Comparison of ENCODE assay signal across 10 cellular contexts in genomic region chr10:31099664-31100063, GRCh38.
A peak's percentile ranks its signal among the peaks of the same experiment; 100 is the strongest.
DNase-seq lines count a peak whose midpoint lies in the region; ATAC-seq, FAIRE-seq and TF ChIP-seq lines count a peak whose summit lies in the region.
"Had no signal": no experiment of that assay in that cellular context is flagged by ENCODE, and none has a peak within 500 bp of the region (broad histone marks: within the 10 kb centered on the region; RNA-seq: fewer than 3 reads in every experiment).

No MANE protein-coding gene starts in this region.

- CTCF ChIA-PET in GM10248 (lab: Yijun Ruan, JAX): interaction anchor here (1.0 to 3.8 kb wide), 5 partner anchors 12 to 68 kb away, joined by 3 to 16 read pairs (median 4); partner anchors contain the start of gene ZNF438

- FAIRE-seq in kidney (lab: Jason Lieb, UNC): no peak

- no peak for ATAC-seq in stimulated activated naive B cell treated with anti-CD40 and anti-IgM and Interleukin-4, amounts not matched to agents 10 μg/mL and 1 μg/mL and 100 μg/mL, for 72 hours (replicated peaks)
- no peak for ATAC-seq in natural killer cell treated with Interleukin-12 subunit alpha and Interleukin-12 subunit beta and Interleukin-15 and Interleukin-18, amount 100 ng/mL, for 72 hours

- intact Hi-C loops in kidney (cut with DNase I): no loop called here

- H3K4me1 Mint-ChIP-seq in activated naive CD8-positive, alpha-beta T cell (ENCODE audit: low read depth): peaks cover 40% of the 10 kb centered on the region
- peaks cover 37% of the 10 kb centered on the region for H3K4me1 Mint-ChIP-seq in activated naive CD8-positive, alpha-beta T cell treated with anti-CD3 and anti-CD28 coated beads for 36 hours
- H3K4me1 Mint-ChIP-seq in activated T-cell treated with anti-CD3 and anti-CD28 coated beads, Interleukin-2, amount 50 U/mL, for 24 hours (ENCODE audit: low read depth): peaks cover 71% of the 10 kb centered on the region
- H3K4me1 Mint-ChIP-seq in stimulated activated naive B cell treated with anti-CD40 and anti-IgM and Interleukin-4, amounts not matched to agents 10 μg/mL and 1 μg/mL and 100 μg/mL, for 72 hours: peaks cover 17 to 58% of the 10 kb centered on the region in 2 donors
- H3K4me1 Mint-ChIP-seq in natural killer cell treated with Interleukin-12 subunit alpha and Interleukin-12 subunit beta and Interleukin-15 and Interleukin-18, amount 100 ng/mL, for 72 hours (ENCODE audit: low read depth in 2 of 2): peaks cover 9 to 18% of the 10 kb centered on the region in 2 donors

- POLR2A ChIA-PET in GM10248 (lab: Yijun Ruan, JAX): no interaction called here

- peak overlapping the region; percentile 21 for H3K4me3 Mint-ChIP-seq in activated naive CD8-positive, alpha-beta T cell
- H3K4me3 Mint-ChIP-seq in activated naive CD8-positive, alpha-beta T cell treated with anti-CD3 and anti-CD28 coated beads for 36 hours: no peak overlapping the region
- no peak overlapping the region for H3K4me3 Mint-ChIP-seq in activated T-cell treated with anti-CD3 and anti-CD28 coated beads, Interleukin-2, amount 50 U/mL, for 24 hours
- no peak overlapping the region for H3K4me3 Mint-ChIP-seq in stimulated activated naive B cell treated with anti-CD40 and anti-IgM and Interleukin-4, amounts not matched to agents 10 μg/mL and 1 μg/mL and 100 μg/mL, for 72 hours
- H3K4me3 Mint-ChIP-seq in natural killer cell treated with Interleukin-12 subunit alpha and Interleukin-12 subunit beta and Interleukin-15 and Interleukin-18, amount 100 ng/mL, for 72 hours: no peak overlapping the region

- peak overlapping the region; percentile 86 for H3K27ac Mint-ChIP-seq in activated naive CD8-positive, alpha-beta T cell
- H3K27ac Mint-ChIP-seq in activated naive CD8-positive, alpha-beta T cell treated with anti-CD3 and anti-CD28 coated beads for 36 hours: no peak overlapping the region
- peak overlapping the region; percentile 88 for H3K27ac Mint-ChIP-seq in activated T-cell treated with anti-CD3 and anti-CD28 coated beads, Interleukin-2, amount 50 U/mL, for 24 hours
- H3K27ac Mint-ChIP-seq in stimulated activated naive B cell treated with anti-CD40 and anti-IgM and Interleukin-4, amounts not matched to agents 10 μg/mL and 1 μg/mL and 100 μg/mL, for 72 hours: peak overlapping the region; percentile 14
- H3K27ac Mint-ChIP-seq in natural killer cell treated with Interleukin-12 subunit alpha and Interleukin-12 subunit beta and Interleukin-15 and Interleukin-18, amount 100 ng/mL, for 72 hours: peak overlapping the region in 1 of 2 donors; percentile 41
- H3K27ac Mint-ChIP-seq: progenitor cell of endocrine pancreas had no signal

- H3K27me3 Mint-ChIP-seq in activated naive CD8-positive, alpha-beta T cell: no peaks in the 10 kb centered on the region
- no peaks in the 10 kb centered on the region for H3K27me3 Mint-ChIP-seq in activated naive CD8-positive, alpha-beta T cell treated with anti-CD3 and anti-CD28 coated beads for 36 hours
- no peaks in the 10 kb centered on the region for H3K27me3 Mint-ChIP-seq in activated T-cell treated with anti-CD3 and anti-CD28 coated beads, Interleukin-2, amount 50 U/mL, for 24 hours
- H3K27me3 Mint-ChIP-seq in stimulated activated naive B cell treated with anti-CD40 and anti-IgM and Interleukin-4, amounts not matched to agents 10 μg/mL and 1 μg/mL and 100 μg/mL, for 72 hours: peaks cover 0 to 6% of the 10 kb centered on the region in 2 donors
- peaks cover 5 to 12% of the 10 kb centered on the region in 2 donors for H3K27me3 Mint-ChIP-seq in natural killer cell treated with Interleukin-12 subunit alpha and Interleukin-12 subunit beta and Interleukin-15 and Interleukin-18, amount 100 ng/mL, for 72 hours

- no peaks in the 10 kb centered on the region for H3K36me3 Mint-ChIP-seq in activated naive CD8-positive, alpha-beta T cell
- no peaks in the 10 kb centered on the region for H3K36me3 Mint-ChIP-seq in activated naive CD8-positive, alpha-beta T cell treated with anti-CD3 and anti-CD28 coated beads for 36 hours
- no peaks in the 10 kb centered on the region for H3K36me3 Mint-ChIP-seq in activated T-cell treated with anti-CD3 and anti-CD28 coated beads, Interleukin-2, amount 50 U/mL, for 24 hours (ENCODE audit: low read depth)
- no peaks in the 10 kb centered on the region for H3K36me3 Mint-ChIP-seq in stimulated activated naive B cell treated with anti-CD40 and anti-IgM and Interleukin-4, amounts not matched to agents 10 μg/mL and 1 μg/mL and 100 μg/mL, for 72 hours
- H3K36me3 Mint-ChIP-seq in natural killer cell treated with Interleukin-12 subunit alpha and Interleukin-12 subunit beta and Interleukin-15 and Interleukin-18, amount 100 ng/mL, for 72 hours: no peaks in the 10 kb centered on the region

- no peaks in the 10 kb centered on the region for H3K36me3 ChIP-seq in kidney (ENCODE audit: control insufficient read depth in 1 of 2, insufficient read depth in 2 of 2, low read length in 2 of 2)

- peaks cover 0 to 4% of the 10 kb centered on the region in 2 donors for H3K4me1 ChIP-seq in kidney (ENCODE audit: control insufficient read depth in 1 of 2, insufficient read depth in 1 of 2, low read depth in 1 of 2, low read length in 2 of 2)

- no peak overlapping the region for H3K4me3 ChIP-seq in kidney (ENCODE audit: low read length in 2 of 2)

- TF ChIP-seq CTCF in kidney (IDR thresholded peaks at IDR 0.05; ENCODE audit: borderline replicate concordance, extremely low read depth, insufficient read depth): no peak
- no peak for TF ChIP-seq CTCF in GM10248 (IDR thresholded peaks at IDR 0.05; ENCODE audit: control extremely low read depth, extremely low read depth, low read depth, missing control alignments)

- no peaks in the 10 kb centered on the region for H3K9me3 ChIP-seq in kidney (ENCODE audit: control insufficient read depth in 1 of 2, low read length in 2 of 2)

- H3K27ac ChIP-seq in kidney (ENCODE audit: low read depth in 2 of 2, low read length in 2 of 2): peak overlapping the region in 1 of 2 donors; percentile 26

- no peaks in the 10 kb centered on the region for H3K9me3 Mint-ChIP-seq in activated naive CD8-positive, alpha-beta T cell (ENCODE audit: low read depth)
- H3K9me3 Mint-ChIP-seq in activated naive CD8-positive, alpha-beta T cell treated with anti-CD3 and anti-CD28 coated beads for 36 hours: no peaks in the 10 kb centered on the region
- no peaks in the 10 kb centered on the region for H3K9me3 Mint-ChIP-seq in activated T-cell treated with anti-CD3 and anti-CD28 coated beads, Interleukin-2, amount 50 U/mL, for 24 hours
- H3K9me3 Mint-ChIP-seq in stimulated activated naive B cell treated with anti-CD40 and anti-IgM and Interleukin-4, amounts not matched to agents 10 μg/mL and 1 μg/mL and 100 μg/mL, for 72 hours: peaks cover 0 to 4% of the 10 kb centered on the region in 2 donors
- no peaks in the 10 kb centered on the region for H3K9me3 Mint-ChIP-seq in natural killer cell treated with Interleukin-12 subunit alpha and Interleukin-12 subunit beta and Interleukin-15 and Interleukin-18, amount 100 ng/mL, for 72 hours

- no peak for DNase-seq in activated naive CD8-positive, alpha-beta T cell treated with anti-CD3 and anti-CD28 coated beads for 36 hours
- peak; percentile 52 for DNase-seq in activated T-cell treated with anti-CD3 and anti-CD28 coated beads, Interleukin-2, amount 50 U/mL, for 24 hours
- peak; percentile 89 for DNase-seq in kidney
- DNase-seq in stimulated activated naive B cell treated with anti-CD40 and anti-IgM and Interleukin-4, amounts not matched to agents 10 μg/mL and 1 μg/mL and 100 μg/mL, for 72 hours: no peak
- no peak for DNase-seq in putamen (ENCODE audit: low spot score)
- no peak for DNase-seq in GM10248 (ENCODE audit: extremely low spot score)
- DNase-seq in natural killer cell treated with Interleukin-12 subunit alpha and Interleukin-12 subunit beta and Interleukin-15 and Interleukin-18, amount 100 ng/mL, for 72 hours (ENCODE audit: low spot score): no peak
- DNase-seq: NCI-H1417 had no signal

- H3K9ac ChIP-seq in kidney (ENCODE audit: low read length in 2 of 2): no peak overlapping the region

Comparison
In these comparisons a context has a peak if more than half of its experiments do, and no peak if none do; other contexts are left out.
1. DNase-seq: peak in activated T-cell treated with anti-CD3 and anti-CD28 coated beads, Interleukin-2, amount 50 U/mL, for 24 hours (single experiment) and kidney (single experiment); none in activated naive CD8-positive, alpha-beta T cell treated with anti-CD3 and anti-CD28 coated beads for 36 hours (single experiment), stimulated activated naive B cell treated with anti-CD40 and anti-IgM and Interleukin-4, amounts not matched to agents 10 μg/mL and 1 μg/mL and 100 μg/mL, for 72 hours (single experiment), putamen (single experiment), GM10248 (single experiment) and natural killer cell treated with Interleukin-12 subunit alpha and Interleukin-12 subunit beta and Interleukin-15 and Interleukin-18, amount 100 ng/mL, for 72 hours (single experiment).